In genomic region chr15:48975713-48976419, GRCh38 we compare ENCODE assay signal across 1 cellular context.
TF ChIP-seq lines count a peak whose summit lies in the region.

No MANE protein-coding gene starts in this region.

TF ChIP-seq in HepG2, 621 proteins besides CTCF, POLR2A, EP300 and RAD21 (continued from another document):
- TF ChIP-seq TARDBP (CRISPR knock-in tag; IDR thresholded peaks at IDR 0.05) (peak; percentile 21; the same call in 1 of the 2 replicates), HOXA3 (CRISPR knock-in tag; IDR thresholded peaks at IDR 0.05) (0 out of 2 replicates have a peak, but pooled peaks have one; percentile 23), TEAD3 (CRISPR knock-in tag; optimal IDR thresholded peaks at IDR 0.05; ENCODE audit: borderline replicate concordance) (peak; percentile 2), PATZ1 (CRISPR knock-in tag; IDR thresholded peaks at IDR 0.05) (peak; percentile 50), TFDP2 (CRISPR knock-in tag; IDR thresholded peaks at IDR 0.05) (peak; percentile 60), NRL (CRISPR knock-in tag; IDR thresholded peaks at IDR 0.05; ENCODE audit: borderline replicate concordance) (peak; percentile 53; the same call in 1 of the 2 replicates), STAG1 (CRISPR knock-in tag; IDR thresholded peaks at IDR 0.05) (peak; percentile 38), TP53 (CRISPR knock-in tag; conservative IDR thresholded peaks at IDR 0.05) (0 out of 2 replicates have a peak, but pooled peaks have one; percentile 15), PHF21A (CRISPR knock-in tag; IDR thresholded peaks at IDR 0.05) (peak; percentile 56), SMAD3 (CRISPR knock-in tag; IDR thresholded peaks at IDR 0.05) (0 out of 2 replicates have a peak, but pooled peaks have one; percentile 8), ZNF687 (CRISPR knock-in tag; IDR thresholded peaks at IDR 0.05) (peak; percentile 74), ZNF329 (CRISPR knock-in tag; IDR thresholded peaks at IDR 0.05; ENCODE audit: low read depth) (peak; percentile 45; the same call in 1 of the 2 replicates), MTA1 (CRISPR knock-in tag; IDR thresholded peaks at IDR 0.05; ENCODE audit: borderline replicate concordance) (peak; percentile 65; the same call in 1 of the 2 replicates), SMC3 (IDR thresholded peaks at IDR 0.05; ENCODE audit: low read length) (no peak), POLR2G (IDR thresholded peaks at IDR 0.05; ENCODE audit: low read depth, low read length) (peak; percentile 69), SP4 (CRISPR knock-in tag; IDR thresholded peaks at IDR 0.05) (peak; percentile 46; the same call in 1 of the 2 replicates), PHF20 (CRISPR knock-in tag; IDR thresholded peaks at IDR 0.05) (0 out of 2 replicates have a peak, but pooled peaks have one; percentile 25), FLYWCH1 (CRISPR knock-in tag; IDR thresholded peaks at IDR 0.05) (no peak), ZMYM4 (CRISPR knock-in tag; IDR thresholded peaks at IDR 0.05) (peak; percentile 78), THAP11 (CRISPR knock-in tag; IDR thresholded peaks at IDR 0.05) (0 out of 2 replicates have a peak, but pooled peaks have one; percentile 16), ETV5 (CRISPR knock-in tag; IDR thresholded peaks at IDR 0.05; ENCODE audit: borderline replicate concordance) (peak; percentile 8; the same call in 1 of the 2 replicates), ZFY (CRISPR knock-in tag; IDR thresholded peaks at IDR 0.05) (peak; percentile 83), HNRNPL (IDR thresholded peaks at IDR 0.05; ENCODE audit: low read depth, low read length) (0 out of 2 replicates have a peak, but pooled peaks have one; percentile 54), GATAD1 (CRISPR knock-in tag; IDR thresholded peaks at IDR 0.05) (no peak), NONO (IDR thresholded peaks at IDR 0.05) (no peak), NONO (CRISPR knock-in tag; conservative IDR thresholded peaks at IDR 0.05) (peak; percentile 28; the same call in 1 of the 2 replicates), ZNF574 (CRISPR knock-in tag; IDR thresholded peaks at IDR 0.05) (peak; percentile 67), ZNF598 (CRISPR knock-in tag; IDR thresholded peaks at IDR 0.05; ENCODE audit: borderline replicate concordance) (0 out of 2 replicates have a peak, but pooled peaks have one; percentile 6), ZNF431 (CRISPR knock-in tag; IDR thresholded peaks at IDR 0.05; ENCODE audit: borderline replicate concordance, low read depth) (0 out of 2 replicates have a peak, but pooled peaks have one; percentile 26), ZNF670 (CRISPR knock-in tag; IDR thresholded peaks at IDR 0.05; ENCODE audit: borderline replicate concordance) (no peak), PHF8 (CRISPR knock-in tag; IDR thresholded peaks at IDR 0.05) (peak; percentile 66; the same call in 1 of the 2 replicates), ARID4A (CRISPR knock-in tag; IDR thresholded peaks at IDR 0.05; ENCODE audit: borderline replicate concordance) (peak; percentile 64; the same call in 1 of the 2 replicates), KMT2A (CRISPR knock-in tag; IDR thresholded peaks at IDR 0.05) (peak; percentile 21; the same call in 1 of the 2 replicates), HMGXB4 (CRISPR knock-in tag; IDR thresholded peaks at IDR 0.05; ENCODE audit: borderline replicate concordance in 1 of 2, low read depth in 1 of 2) (peak; percentile 75 to 82; a peak in 2 of 4 replicates), MYC (CRISPR knock-in tag; IDR thresholded peaks at IDR 0.05; ENCODE audit: borderline replicate concordance) (0 out of 2 replicates have a peak, but pooled peaks have one; percentile 6), ZNF33B (CRISPR knock-in tag; IDR thresholded peaks at IDR 0.05) (no peak)
